18 cellular contexts compared by ENCODE assay signal in the genomic region with DNA sequence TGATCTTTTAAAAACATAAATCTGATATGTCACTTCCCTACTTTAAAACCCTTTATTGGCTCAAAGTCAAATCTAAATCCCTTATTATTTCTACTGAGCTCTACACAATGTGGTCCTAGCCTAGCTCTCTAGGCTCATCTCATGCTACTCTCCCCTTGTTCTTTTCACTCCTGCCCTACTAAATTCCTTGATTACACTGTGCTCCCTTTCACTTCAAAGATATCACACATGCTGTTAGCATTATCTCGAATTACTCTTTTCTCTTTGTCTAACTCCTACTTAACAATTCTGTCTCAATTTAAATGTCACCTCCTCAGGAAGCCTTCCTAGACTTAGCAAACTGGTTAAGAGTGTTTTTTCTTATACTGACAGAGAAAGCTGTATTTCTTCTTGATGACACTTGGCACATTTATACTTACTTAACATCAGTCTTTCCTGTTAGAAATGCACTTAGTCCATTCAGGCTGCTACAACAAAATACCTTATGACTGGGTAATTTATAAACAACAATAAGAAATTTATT.
A peak's percentile ranks its signal among the peaks of the same experiment; 100 is the strongest.
DNase-seq lines count a peak whose midpoint lies in the region; ATAC-seq and TF ChIP-seq lines count a peak whose summit lies in the region.
"Had no signal": no experiment of that assay in that cellular context is flagged by ENCODE, and none has a peak within 500 bp of the region (broad histone marks: within the 10 kb centered on the region; RNA-seq: fewer than 3 reads in every experiment).

No MANE protein-coding gene starts in this region.

- no peaks in the 10 kb centered on the region for H3F3A ChIP-seq in GM23338 (replicated peaks; ENCODE audit: low read depth)

- H2BK5ac ChIP-seq in trophoblast cell (ENCODE audit: low read depth, low read length, poor library complexity): no peak overlapping the region

- H3K4me3 ChIP-seq in GM23338: no peak overlapping the region
- no peak overlapping the region for H3K4me3 ChIP-seq in fibroblast of villous mesenchyme (ENCODE audit: low read depth, low read length)
- H3K4me3 ChIP-seq in trophoblast cell (ENCODE audit: low read depth, low read length): no peak overlapping the region
- H3K4me3 ChIP-seq: GM23248 had no signal

- no peak overlapping the region for H3K4me3 Mint-ChIP-seq in GM23338
- H3K4me3 Mint-ChIP-seq in activated CD8-positive, alpha-beta T cell treated with anti-CD3 and anti-CD28 coated beads, Interleukin-2, amount 10 ng/mL, durations not matched to agents 7 days and 5 days: no peak overlapping the region
- H3K4me3 Mint-ChIP-seq: CD4-positive, CD25-positive, alpha-beta regulatory T cell; IgD-negative memory B cell had no signal

- H2AFZ ChIP-seq in GM23338 (no peak overlapping the region), trophoblast cell (ENCODE audit: insufficient read depth, low read length, poor library complexity) (no peak overlapping the region)
- H2AFZ ChIP-seq: GM23248 had no signal

- H4K12ac ChIP-seq in trophoblast cell (ENCODE audit: low read depth, low read length): no peak overlapping the region

- H3K4me2 ChIP-seq in GM23338: 0 out of 2 replicates have a peak overlapping the region, but pooled peaks have one; percentile 4
- H3K4me2 ChIP-seq in trophoblast cell (ENCODE audit: low read length): no peak overlapping the region

- peak; percentile 88 for ATAC-seq in GM23338
- ATAC-seq in activated CD8-positive, alpha-beta T cell treated with anti-CD3 and anti-CD28 coated beads, Interleukin-2, amount 10 ng/mL, durations not matched to agents 7 days and 5 days: no peak
- ATAC-seq: HCT116, Panc1 had no signal

- no peaks in the 10 kb centered on the region for H3K9me3 Mint-ChIP-seq in GM23338
- H3K9me3 Mint-ChIP-seq in activated CD8-positive, alpha-beta T cell treated with anti-CD3 and anti-CD28 coated beads, Interleukin-2, amount 10 ng/mL, durations not matched to agents 7 days and 5 days (ENCODE audit: insufficient read depth): no peaks in the 10 kb centered on the region
- H3K9me3 Mint-ChIP-seq: CD4-positive, CD25-positive, alpha-beta regulatory T cell; IgD-negative memory B cell had no signal

- H3K23ac ChIP-seq in trophoblast cell (ENCODE audit: low read length): no peak overlapping the region

- no peak overlapping the region for H3K14ac ChIP-seq in trophoblast cell (ENCODE audit: low read length)

- no peaks in the 10 kb centered on the region for H4K20me1 ChIP-seq in GM23338 (replicated peaks; ENCODE audit: insufficient read depth)

- H4K8ac ChIP-seq in trophoblast cell (ENCODE audit: low read depth, low read length): no peak overlapping the region

- DNase-seq in GM23338 (ENCODE audit: low spot score) (peak; percentile 44), NCI-H82 treated with DMSO at 0.1 percent for 48 hours (lab: John Stamatoyannopoulos, UW; ENCODE audit: unreplicated experiment) (peak; percentile 25), fibroblast of villous mesenchyme (ENCODE audit: low read depth) (peak; percentile 9), trophoblast cell (no peak), RWPE1 (ENCODE audit: low spot score) (no peak), NCI-H2171 (lab: John Stamatoyannopoulos, UW) (no peak)
- DNase-seq in activated CD8-positive, alpha-beta T cell treated with anti-CD3 and anti-CD28 coated beads, Interleukin-2, amount 10 ng/mL, durations not matched to agents 7 days and 5 days: no peak
- DNase-seq: CD4-positive, CD25-positive, alpha-beta regulatory T cell; DMS79 treated with DMSO at 0.1 percent for 48 hours; GM23248; Karpas-422; NCI-H1694; NCI-H2081 treated with DMSO at 0.1 percent for 48 hours; NCI-H69; T-helper 1 cell had no signal

- CTCF ChIA-PET in RWPE1 (lab: Yijun Ruan, JAX): no interaction called here
- CTCF ChIA-PET in activated CD8-positive, alpha-beta T cell treated with anti-CD3 and anti-CD28 coated beads, Interleukin-2, amount 10 ng/mL, durations not matched to agents 7 days and 5 days (lab: Charles Lee): interaction anchor here (0.9 kb wide), 1 partner anchor 11 kb away, joined by 3 read pairs; no protein-coding TSS in a partner anchor

- H3K9ac ChIP-seq in trophoblast cell (ENCODE audit: low read length): no peak overlapping the region
- H3K9ac ChIP-seq: GM23248 had no signal

- no CpG with 5 or more reads among the region's 1 CpG for WGBS in trophoblast cell (ENCODE audit: extremely low coverage, insufficient coverage, insufficient read length)

- peak overlapping the region; percentile 3 for H3K27ac Mint-ChIP-seq in GM23338
- no peak overlapping the region for H3K27ac Mint-ChIP-seq in activated CD8-positive, alpha-beta T cell treated with anti-CD3 and anti-CD28 coated beads, Interleukin-2, amount 10 ng/mL, durations not matched to agents 7 days and 5 days
- H3K27ac Mint-ChIP-seq: CD4-positive, CD25-positive, alpha-beta regulatory T cell had no signal

- no peaks in the 10 kb centered on the region for H3K36me3 ChIP-seq in GM23338 (ENCODE audit: insufficient read depth)
- H3K36me3 ChIP-seq in trophoblast cell (ENCODE audit: control insufficient read depth in 1 of 2, insufficient read depth in 2 of 2, low read length in 2 of 2): no peaks in the 10 kb centered on the region

- H3K4ac ChIP-seq in trophoblast cell (ENCODE audit: low read depth, low read length): no peak overlapping the region

- no peak overlapping the region for H2BK120ac ChIP-seq in trophoblast cell (ENCODE audit: insufficient read depth, low read length, poor library complexity)

- no peaks in the 10 kb centered on the region for H3K27me3 Mint-ChIP-seq in GM23338 (ENCODE audit: insufficient read depth, low read depth, poor library complexity)
- H3K27me3 Mint-ChIP-seq in activated CD8-positive, alpha-beta T cell treated with anti-CD3 and anti-CD28 coated beads, Interleukin-2, amount 10 ng/mL, durations not matched to agents 7 days and 5 days (ENCODE audit: low read depth): no peaks in the 10 kb centered on the region
- H3K27me3 Mint-ChIP-seq: CD4-positive, CD25-positive, alpha-beta regulatory T cell; IgD-negative memory B cell had no signal

- H3K9me2 ChIP-seq in GM23338 (ENCODE audit: insufficient read depth): no peaks in the 10 kb centered on the region

- H3K36me3 Mint-ChIP-seq in GM23338 (ENCODE audit: low read depth): no peaks in the 10 kb centered on the region
- H3K36me3 Mint-ChIP-seq in activated CD8-positive, alpha-beta T cell treated with anti-CD3 and anti-CD28 coated beads, Interleukin-2, amount 10 ng/mL, durations not matched to agents 7 days and 5 days (ENCODE audit: low read depth): peaks cover 11% of the 10 kb centered on the region

- no peak overlapping the region for H3K27ac ChIP-seq in GM23338 (ENCODE audit: low read depth)
- peak overlapping the region; percentile 79 for H3K27ac ChIP-seq in trophoblast cell (ENCODE audit: low read depth, low read length)
- H3K27ac ChIP-seq in RWPE1: no peak overlapping the region
- H3K27ac ChIP-seq: GM23248 had no signal

- peaks cover 19% of the 10 kb centered on the region for H3K4me1 Mint-ChIP-seq in GM23338
- no peaks in the 10 kb centered on the region for H3K4me1 Mint-ChIP-seq in activated CD8-positive, alpha-beta T cell treated with anti-CD3 and anti-CD28 coated beads, Interleukin-2, amount 10 ng/mL, durations not matched to agents 7 days and 5 days (ENCODE audit: low read depth)

- H2AK5ac ChIP-seq in trophoblast cell (ENCODE audit: low read length): no peak overlapping the region

- H3K9me3 ChIP-seq in trophoblast cell (ENCODE audit: insufficient read depth, low read depth, low read length): no peaks in the 10 kb centered on the region

- POLR2A ChIA-PET in RWPE1 (lab: Yijun Ruan, JAX; ENCODE audit: low non-redundant PET): no interaction called here
- POLR2A ChIA-PET in activated CD8-positive, alpha-beta T cell treated with anti-CD3 and anti-CD28 coated beads, Interleukin-2, amount 10 ng/mL, durations not matched to agents 7 days and 5 days (lab: Charles Lee): no interaction called here

- H2BK12ac ChIP-seq in trophoblast cell (ENCODE audit: low read length): no peak overlapping the region

- H3K79me2 ChIP-seq in GM23338 (replicated peaks; ENCODE audit: insufficient read depth) (no peaks in the 10 kb centered on the region), trophoblast cell (ENCODE audit: control insufficient read depth, insufficient read depth, low read length, poor library complexity) (peaks cover 2% of the 10 kb centered on the region)

- H3K18ac ChIP-seq in trophoblast cell (ENCODE audit: low read length): no peak overlapping the region

- peaks cover 13% of the 10 kb centered on the region; the same call in 1 of the 2 replicates for H3K4me1 ChIP-seq in GM23338 (ENCODE audit: insufficient read depth)
- peaks cover 9 to 11% of the 10 kb centered on the region in 2 experiments for H3K4me1 ChIP-seq in trophoblast cell (ENCODE audit: control insufficient read depth in 1 of 2, insufficient read depth in 2 of 2, low read length in 2 of 2)

- H4K91ac ChIP-seq in trophoblast cell (ENCODE audit: low read depth, low read length): no peak overlapping the region

- no peaks in the 10 kb centered on the region for H3K27me3 ChIP-seq in GM23338 (ENCODE audit: insufficient read depth)
- H3K27me3 ChIP-seq in trophoblast cell (ENCODE audit: insufficient read depth, low read length): no peaks in the 10 kb centered on the region

- peaks cover 9% of the 10 kb centered on the region for H3K79me1 ChIP-seq in trophoblast cell (ENCODE audit: low read length)

- no peak for TF ChIP-seq CTCF in GM23338 (conservative IDR thresholded peaks at IDR 0.05; ENCODE audit: low read depth in 2 of 2)
- TF ChIP-seq CTCF in fibroblast of villous mesenchyme (IDR thresholded peaks at IDR 0.05; ENCODE audit: insufficient read depth, low read depth, low read length): no peak
- no peak for TF ChIP-seq CTCF in RWPE1 (conservative IDR thresholded peaks at IDR 0.05; ENCODE audit: low read depth)

TF ChIP-seq in GM23338, 12 proteins besides CTCF, POLR2A, EP300 and RAD21:
- TF ChIP-seq ZNF114 (CRISPR knock-in tag; IDR thresholded peaks at IDR 0.05): no peak

Comparison
In these comparisons a context has a peak if more than half of its experiments do, and no peak if none do; other contexts are left out.
1. DNase-seq: peak in GM23338 (single experiment), NCI-H82 treated with DMSO at 0.1 percent for 48 hours (single experiment) and fibroblast of villous mesenchyme (single experiment); none in trophoblast cell (0 of 2), RWPE1 (single experiment), NCI-H2171 (single experiment) and activated CD8-positive, alpha-beta T cell treated with anti-CD3 and anti-CD28 coated beads, Interleukin-2, amount 10 ng/mL, durations not matched to agents 7 days and 5 days (single experiment).